In the genomic region with DNA sequence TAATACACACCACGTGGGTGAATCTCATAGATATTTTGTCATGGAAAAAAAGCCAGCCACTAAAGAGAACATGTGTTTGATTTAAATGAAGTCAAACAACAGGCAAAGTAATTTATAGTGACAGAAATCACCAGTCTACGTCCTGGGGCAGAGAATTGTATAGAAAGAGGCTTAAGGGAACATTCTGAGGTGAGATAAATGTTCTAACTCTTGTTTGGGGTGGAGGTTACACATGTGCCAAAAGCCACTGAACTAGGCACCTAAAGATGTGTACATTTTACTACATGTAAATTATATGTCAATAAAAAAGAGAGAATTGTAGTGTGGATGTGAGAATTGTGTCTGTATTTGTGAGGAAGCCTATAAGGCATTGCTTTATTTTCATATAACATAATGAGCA, we compare ENCODE assay signal across 8 cellular contexts.
"Had no signal": no experiment of that assay in that cellular context is flagged by ENCODE, and none has a peak within 500 bp of the region (broad histone marks: within the 10 kb centered on the region; RNA-seq: fewer than 3 reads in every experiment).

No MANE protein-coding gene starts in this region.

- FAIRE-seq: G401.6, GM12878, GM12891, GM12892, GM18507, GM19239 had no signal

- H3K4me3 ChIP-seq: GM12878 had no signal

- DNase-seq: GDM1, GF-D8 had no signal
